In the genomic region with DNA sequence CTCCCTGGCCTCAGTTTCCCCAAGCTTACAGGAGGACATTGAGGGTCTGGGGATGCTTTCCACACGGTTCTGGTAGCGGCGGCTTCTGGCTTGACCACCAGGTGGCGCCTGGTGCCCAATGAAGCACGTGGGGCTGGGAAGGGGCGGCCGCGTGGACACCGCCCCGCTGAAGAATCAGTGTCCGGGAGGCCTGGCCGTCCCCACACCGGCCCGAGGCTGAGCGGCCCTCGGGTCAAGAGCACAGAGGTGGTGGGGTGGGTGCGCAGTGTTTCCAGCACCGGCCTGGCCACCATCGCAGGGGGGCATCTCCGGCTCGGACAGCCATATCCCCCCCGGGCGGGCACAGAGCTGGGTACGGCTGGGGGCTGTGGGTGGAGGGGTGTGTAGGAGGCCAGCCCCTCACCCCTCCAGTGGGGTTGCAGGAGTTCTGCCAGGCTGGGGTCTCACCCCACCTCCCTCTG, we compare ENCODE assay signal across 8 cellular contexts. TPM values are rescaled to one million over a fixed set of nuclear protein-coding genes. Genes with fewer than 3 reads are reported as not detected.
DNase-seq lines count a peak whose midpoint lies in the region; ATAC-seq and TF ChIP-seq lines count a peak whose summit lies in the region.

No MANE protein-coding gene starts in this region.

- no peaks in the 10 kb centered on the region for H3K4me1 Mint-ChIP-seq in natural killer cell
- no peaks in the 10 kb centered on the region for H3K4me1 Mint-ChIP-seq in stimulated activated memory B cell treated with anti-CD40 and anti-IgM and Interleukin-4, amounts not matched to agents 10 μg/mL and 1 μg/mL and 100 μg/mL, for 72 hours

- no peaks in the 10 kb centered on the region for H3K36me3 Mint-ChIP-seq in natural killer cell
- H3K36me3 Mint-ChIP-seq in stimulated activated memory B cell treated with anti-CD40 and anti-IgM and Interleukin-4, amounts not matched to agents 10 μg/mL and 1 μg/mL and 100 μg/mL, for 72 hours: no peaks in the 10 kb centered on the region

- H3K4me3 Mint-ChIP-seq in natural killer cell: no peak overlapping the region
- H3K4me3 Mint-ChIP-seq in stimulated activated memory B cell treated with anti-CD40 and anti-IgM and Interleukin-4, amounts not matched to agents 10 μg/mL and 1 μg/mL and 100 μg/mL, for 72 hours: no peak overlapping the region

- no peak overlapping the region for H3K27ac Mint-ChIP-seq in natural killer cell
- H3K27ac Mint-ChIP-seq in stimulated activated memory B cell treated with anti-CD40 and anti-IgM and Interleukin-4, amounts not matched to agents 10 μg/mL and 1 μg/mL and 100 μg/mL, for 72 hours: no peak overlapping the region

- H3K27me3 Mint-ChIP-seq in natural killer cell (ENCODE audit: low read depth in 2 of 2): no peaks in the 10 kb centered on the region
- H3K27me3 Mint-ChIP-seq in stimulated activated memory B cell treated with anti-CD40 and anti-IgM and Interleukin-4, amounts not matched to agents 10 μg/mL and 1 μg/mL and 100 μg/mL, for 72 hours: peaks cover 12% of the 10 kb centered on the region

- no peaks in the 10 kb centered on the region for H3K9me3 Mint-ChIP-seq in natural killer cell
- no peaks in the 10 kb centered on the region for H3K9me3 Mint-ChIP-seq in stimulated activated memory B cell treated with anti-CD40 and anti-IgM and Interleukin-4, amounts not matched to agents 10 μg/mL and 1 μg/mL and 100 μg/mL, for 72 hours

- intact Hi-C loops in natural killer cell (cut with micrococcal nuclease): loop anchor here (1.0 to 5.0 kb wide), 3 partner anchors 175 to 420 kb away; partner anchors contain the start of gene GTSE1

- TF ChIP-seq CTCF in epithelial cell of esophagus (IDR thresholded peaks at IDR 0.05; ENCODE audit: insufficient read depth, low read depth, low read length, missing control alignments) (peak; percentile 85), natural killer cell (IDR thresholded peaks at IDR 0.05) (peak; percentile 97)

- H3K4me3 ChIP-seq in epithelial cell of esophagus (ENCODE audit: low read length): no peak overlapping the region

- ATAC-seq in natural killer cell (peak in 2 of 3 donors; percentile 84 to 89), GM18867 (IDR thresholded peaks at IDR 0.05; ENCODE audit: unreplicated experiment) (no peak)
- ATAC-seq in stimulated activated memory B cell treated with anti-CD40 and anti-IgM and Interleukin-4, amounts not matched to agents 10 μg/mL and 1 μg/mL and 100 μg/mL, for 72 hours: peak; percentile 60

- DNase-seq in NCI-H1105 treated with DMSO at 0.1 percent for 48 hours (lab: John Stamatoyannopoulos, UW): peak; percentile 16
- no peak for DNase-seq in NCI-H1105 (lab: John Stamatoyannopoulos, UW)
- peak; percentile 8 for DNase-seq in NCI-H82 treated with DMSO at 0.1 percent for 48 hours (lab: John Stamatoyannopoulos, UW; ENCODE audit: unreplicated experiment)
- DNase-seq in activated T-cell treated with anti-CD3 and anti-CD28 coated beads for 1 hour (ENCODE audit: low read depth): peak; percentile 69
- DNase-seq in epithelial cell of esophagus (ENCODE audit: low read depth): peak; percentile 57
- DNase-seq in natural killer cell: peak; percentile 71

RNA-seq across cellular contexts. Expression of gene PPARA, which starts 27.8 kb away (rescaled TPM):
- 10 to 100 TPM; 20.1 to 27.8 (median 27.0) TPM for total RNA-seq in natural killer cell
